1 cellular context compared by ENCODE assay signal in genomic region chr4:38747629-38748028, GRCh38.
TF ChIP-seq lines count a peak whose summit lies in the region.

No MANE protein-coding gene starts in this region.

TF ChIP-seq in GM12878, 131 proteins besides CTCF, POLR2A, EP300 and RAD21:
- no peak for TF ChIP-seq CHD4 (IDR thresholded peaks at IDR 0.05)
- peak; percentile 73; the same call in 1 of the 2 replicates for TF ChIP-seq CBX5 (IDR thresholded peaks at IDR 0.05; ENCODE audit: low read depth)
